Comparison of ENCODE assay signal across 14 cellular contexts in the genomic region with DNA sequence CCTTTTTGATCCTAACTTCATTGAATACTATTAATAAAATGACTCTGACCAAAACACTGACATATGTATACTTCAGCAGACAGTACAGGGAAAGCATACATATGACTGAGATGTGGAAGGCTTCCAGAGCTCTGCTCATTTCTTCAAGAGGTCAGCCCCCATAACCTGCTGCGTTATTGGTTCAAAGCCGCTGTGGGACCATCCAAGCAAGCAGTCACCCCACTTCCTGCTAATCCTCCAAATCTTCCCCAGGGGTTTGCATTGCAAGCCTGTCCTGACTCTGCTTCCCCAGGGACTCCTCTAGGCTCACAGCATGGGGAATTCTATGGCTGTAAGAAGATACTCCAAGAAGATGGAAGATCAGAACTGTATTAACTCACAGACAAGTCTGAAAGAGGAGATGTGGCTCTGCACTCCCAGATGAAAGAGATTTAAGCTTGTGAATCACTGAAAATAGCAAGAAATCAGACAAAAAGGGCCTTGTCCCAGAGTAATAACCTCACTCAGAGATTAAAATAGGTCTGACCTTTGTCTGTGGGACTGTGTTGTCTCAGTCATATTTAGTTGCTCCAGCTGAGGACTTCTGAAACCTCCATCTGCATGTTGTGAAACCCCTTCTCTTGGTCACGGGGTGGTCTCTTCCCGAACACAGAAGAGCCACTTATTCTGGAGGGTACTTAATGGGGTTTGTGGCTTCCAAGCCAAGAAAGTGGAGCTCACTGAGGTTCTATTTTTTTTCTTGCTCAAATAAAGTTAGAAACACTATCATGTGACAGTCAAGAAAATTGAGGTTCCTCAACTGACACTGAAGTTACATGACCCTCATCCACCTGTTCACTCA.
A peak's percentile ranks its signal among the peaks of the same experiment; 100 is the strongest.
DNase-seq lines count a peak whose midpoint lies in the region; ATAC-seq and TF ChIP-seq lines count a peak whose summit lies in the region.
"Had no signal": no experiment of that assay in that cellular context is flagged by ENCODE, and none has a peak within 500 bp of the region (broad histone marks: within the 10 kb centered on the region; RNA-seq: fewer than 3 reads in every experiment).

No MANE protein-coding gene starts in this region.

- no peaks in the 10 kb centered on the region for H3K9me3 Mint-ChIP-seq in activated CD4-positive, alpha-beta T cell treated with anti-CD3 and anti-CD28 coated beads, Interleukin-2, amount 10 ng/mL, durations not matched to agents 24 days and 14 days
- H3K9me3 Mint-ChIP-seq: activated T-helper 17 cell treated with anti-CD3 and anti-CD28 coated beads, Interleukin-2, amount 50 U/mL, for 72 hours had no signal

- no peaks in the 10 kb centered on the region for H3K36me3 Mint-ChIP-seq in activated CD4-positive, alpha-beta T cell treated with anti-CD3 and anti-CD28 coated beads, Interleukin-2, amount 10 ng/mL, durations not matched to agents 24 days and 14 days (ENCODE audit: low read depth)

- no peaks in the 10 kb centered on the region for H3K27me3 ChIP-seq in WERI-Rb-1 (ENCODE audit: insufficient read depth, low read depth, severe bottlenecking)
- H3K27me3 ChIP-seq: tibial artery had no signal

- H3K27ac ChIP-seq in WERI-Rb-1, result no peak overlapping the region
- H3K27ac ChIP-seq: coronary artery, tibial artery had no signal

- H3K27me3 Mint-ChIP-seq in activated CD4-positive, alpha-beta T cell treated with anti-CD3 and anti-CD28 coated beads, Interleukin-2, amount 10 ng/mL, durations not matched to agents 24 days and 14 days, result no peaks in the 10 kb centered on the region
- H3K27me3 Mint-ChIP-seq: activated T-helper 17 cell treated with anti-CD3 and anti-CD28 coated beads, Interleukin-2, amount 50 U/mL, for 72 hours had no signal

- no peak overlapping the region for H3K4me3 Mint-ChIP-seq in activated CD4-positive, alpha-beta T cell treated with anti-CD3 and anti-CD28 coated beads, Interleukin-2, amount 10 ng/mL, durations not matched to agents 24 days and 14 days
- H3K4me3 Mint-ChIP-seq: activated T-helper 17 cell treated with anti-CD3 and anti-CD28 coated beads, Interleukin-2, amount 50 U/mL, for 72 hours had no signal

- intact Hi-C loops in activated CD4-positive, alpha-beta T cell treated with anti-CD3 and anti-CD28 coated beads, Interleukin-2, amount 10 ng/mL, durations not matched to agents 24 days and 14 days (cut with micrococcal nuclease), result no loop called here

- no peaks in the 10 kb centered on the region for H3K4me1 Mint-ChIP-seq in activated CD4-positive, alpha-beta T cell treated with anti-CD3 and anti-CD28 coated beads, Interleukin-2, amount 10 ng/mL, durations not matched to agents 24 days and 14 days
- H3K4me1 Mint-ChIP-seq: activated T-helper 17 cell treated with anti-CD3 and anti-CD28 coated beads, Interleukin-2, amount 50 U/mL, for 72 hours had no signal

- H3K27ac Mint-ChIP-seq in activated CD4-positive, alpha-beta T cell treated with anti-CD3 and anti-CD28 coated beads, Interleukin-2, amount 10 ng/mL, durations not matched to agents 24 days and 14 days, result no peak overlapping the region
- H3K27ac Mint-ChIP-seq: activated T-helper 17 cell treated with anti-CD3 and anti-CD28 coated beads, Interleukin-2, amount 50 U/mL, for 72 hours had no signal

- no peak overlapping the region for H3K4me3 ChIP-seq in WERI-Rb-1 (ENCODE audit: low read depth, low read length)
- H3K4me3 ChIP-seq: coronary artery, tibial artery had no signal

- DNase-seq in GM20000 (ENCODE audit: low spot score) (peak; percentile 64), epidermal melanocyte (ENCODE audit: insufficient read length, low spot score) (peak; percentile 83), WERI-Rb-1 (no peak), NCI-H510A (lab: John Stamatoyannopoulos, UW) (no peak), NCI-H226 (no peak)
- no peak for DNase-seq in activated CD4-positive, alpha-beta T cell treated with anti-CD3 and anti-CD28 coated beads, Interleukin-2, amount 10 ng/mL, durations not matched to agents 24 days and 14 days
- DNase-seq: glutamatergic neuron, NCI-H2081, T-helper 2 cell, tibial artery had no signal

- no peak for TF ChIP-seq CTCF in GM20000 (IDR thresholded peaks at IDR 0.05; ENCODE audit: extremely low read depth, missing control alignments)
- no peak for TF ChIP-seq CTCF in WERI-Rb-1 (IDR thresholded peaks at IDR 0.05; ENCODE audit: low read depth, low read length)

- H3K9me3 ChIP-seq in WERI-Rb-1 (ENCODE audit: severe bottlenecking), result no peaks in the 10 kb centered on the region
- H3K9me3 ChIP-seq: tibial artery had no signal

- peak; percentile 71 for ATAC-seq in GM18498 (IDR thresholded peaks at IDR 0.05; ENCODE audit: unreplicated experiment)
- ATAC-seq in HG03045 (IDR thresholded peaks at IDR 0.05; ENCODE audit: unreplicated experiment), result peak; percentile 91
- ATAC-seq: activated T-helper 17 cell treated with anti-CD3 and anti-CD28 coated beads, Interleukin-2, amount 50 U/mL, for 72 hours had no signal

- H3K36me3 ChIP-seq in WERI-Rb-1, result no peaks in the 10 kb centered on the region
- H3K36me3 ChIP-seq: tibial artery had no signal

Comparison
In these comparisons a context has a peak if more than half of its experiments do, and no peak if none do; other contexts are left out.
1. DNase-seq: peak in GM20000 (single experiment) and epidermal melanocyte (single experiment); none in activated CD4-positive, alpha-beta T cell treated with anti-CD3 and anti-CD28 coated beads, Interleukin-2, amount 10 ng/mL, durations not matched to agents 24 days and 14 days (single experiment), WERI-Rb-1 (single experiment), NCI-H510A (single experiment) and NCI-H226 (single experiment).